ENCODE assay signal across 16 cellular contexts in the genomic region with DNA sequence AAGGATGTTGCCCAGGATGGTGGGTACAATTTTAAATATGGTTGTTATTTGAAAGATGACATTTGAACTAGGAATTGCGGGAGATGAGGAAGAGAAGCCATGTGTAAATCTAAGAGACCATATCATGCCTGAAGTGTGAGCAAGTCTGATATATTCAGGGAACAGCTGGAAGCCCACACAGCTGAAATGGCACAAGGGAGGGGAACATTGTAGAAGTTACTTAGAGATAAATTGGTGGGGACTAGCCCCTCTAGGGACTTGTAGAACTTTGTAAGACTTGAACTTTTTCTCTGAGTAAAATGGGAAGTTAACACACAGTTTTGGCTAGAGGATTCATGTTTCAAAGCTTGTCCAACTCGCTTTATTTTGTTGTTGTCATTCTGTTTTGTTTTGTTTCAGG.
"Had no signal": no experiment of that assay in that cellular context is flagged by ENCODE, and none has a peak within 500 bp of the region (broad histone marks: within the 10 kb centered on the region; RNA-seq: fewer than 3 reads in every experiment).

No MANE protein-coding gene starts in this region.

- H3K36me3 ChIP-seq: adrenal gland, esophagus muscularis mucosa had no signal

- H3K27me3 ChIP-seq: adrenal gland, esophagus muscularis mucosa had no signal

- DNase-seq: activated CD4-positive, alpha-beta memory T cell treated with anti-CD3 and anti-CD28 coated beads for 36 hours; activated CD4-positive, alpha-beta T cell treated with anti-CD3 and anti-CD28 coated beads for 36 hours; activated naive CD4-positive, alpha-beta T cell treated with anti-CD3 and anti-CD28 coated beads, Interleukin-2, amount 50 U/mL, for 16 hours; activated T-cell treated with anti-CD3 and anti-CD28 coated beads, Interleukin-2, amount 50 U/mL, for 24 hours; adrenal gland; effector CD4-positive, alpha-beta T cell; foreskin fibroblast; hypothalamus; kidney; mesendoderm; stimulated activated CD4-positive, alpha-beta T cell treated with anti-CD3 and anti-CD28 coated beads, Interleukin-2, amount 100 ng/mL, for 48 hours; T-helper 17 cell; WERI-Rb-1 had no signal

- H3K9me3 ChIP-seq: adrenal gland had no signal

- H3K4me1 ChIP-seq: adrenal gland had no signal

- ATAC-seq: activated CD4-positive, alpha-beta T cell treated with anti-CD3 and anti-CD28 coated beads for 36 hours; stimulated activated memory B cell treated with anti-CD40 and anti-IgM and Interleukin-4, amounts not matched to agents 10 μg/mL and 1 μg/mL and 100 μg/mL, for 72 hours; T-helper 17 cell had no signal

- H3K27ac ChIP-seq: adrenal gland, esophagus muscularis mucosa, WERI-Rb-1 had no signal

- H3K4me3 ChIP-seq: adrenal gland, coronary artery, esophagus muscularis mucosa had no signal
